14 cellular contexts compared by ENCODE assay signal in genomic region chr4:110823251-110823650, GRCh38.
A peak's percentile ranks its signal among the peaks of the same experiment; 100 is the strongest.
DNase-seq lines count a peak whose midpoint lies in the region; ATAC-seq and TF ChIP-seq lines count a peak whose summit lies in the region.
"Had no signal": no experiment of that assay in that cellular context is flagged by ENCODE, and none has a peak within 500 bp of the region (broad histone marks: within the 10 kb centered on the region; RNA-seq: fewer than 3 reads in every experiment).

No MANE protein-coding gene starts in this region.

- no peaks in the 10 kb centered on the region; the same call in 1 of the 2 replicates for H3K27me3 ChIP-seq in BE2C
- H3K27me3 ChIP-seq in Caco-2 (replicated peaks; ENCODE audit: control insufficient read depth, insufficient read depth, low read length) = no peaks in the 10 kb centered on the region
- H3K27me3 ChIP-seq: gastrocnemius medialis had no signal

- H3K36me3 ChIP-seq in BE2C (no peaks in the 10 kb centered on the region), Caco-2 (ENCODE audit: control insufficient read depth, insufficient read depth, low read length) (no peaks in the 10 kb centered on the region)
- H3K36me3 ChIP-seq: gastrocnemius medialis, prostate gland had no signal

- no peak for ATAC-seq in GM18909 (IDR thresholded peaks at IDR 0.05; ENCODE audit: poor library complexity, unreplicated experiment)
- ATAC-seq: gastrocnemius medialis had no signal

- peak; percentile 10 for DNase-seq in BE2C
- peak; percentile 4 for DNase-seq in HFFc6
- DNase-seq in M059J (ENCODE audit: low read depth) = peak; percentile 63
- peak; percentile 72 for DNase-seq in fibroblast of the aortic adventitia (ENCODE audit: low read depth)
- no peak for DNase-seq in GM13977 (ENCODE audit: low spot score)
- no peak for DNase-seq in Caco-2
- no peak for DNase-seq in NCI-H2227 (lab: John Stamatoyannopoulos, UW; ENCODE audit: unreplicated experiment)
- DNase-seq: effector CD4-positive, alpha-beta T cell; gastrocnemius medialis; kidney glomerular epithelial cell; NCI-H2081; SHP77 had no signal

- in situ Hi-C loops in GM13977 (cut with MboI; ENCODE audit: low pct_unique_long_range_greater_than_20kb, low sequenced_read_pairs, unreplicated experiment) = no loop called here

- POLR2A ChIA-PET in Caco-2 (lab: Charles Lee) = no interaction called here

- H3K4me3 Mint-ChIP-seq in HFFc6 (no peak overlapping the region), Caco-2 (ENCODE audit: unreplicated experiment) (no peak overlapping the region)

- no peaks in the 10 kb centered on the region for H3K9me3 ChIP-seq in BE2C
- no peaks in the 10 kb centered on the region for H3K9me3 ChIP-seq in Caco-2
- H3K9me3 ChIP-seq: gastrocnemius medialis, prostate gland had no signal

- H3K4me3 ChIP-seq in BE2C (ENCODE audit: low read depth, low read length) (no peak overlapping the region), fibroblast of the aortic adventitia (ENCODE audit: low read depth, low read length) (no peak overlapping the region), Caco-2 (ENCODE audit: low read depth, low read length) (no peak overlapping the region)
- H3K4me3 ChIP-seq: gastrocnemius medialis, prostate gland had no signal

- no TSS peak for BruUV-seq in Caco-2 (replicated peaks; lab: Mats Ljungman, UMichigan)

- H3K36me3 Mint-ChIP-seq in HFFc6 (ENCODE audit: low read depth) (no peaks in the 10 kb centered on the region), Caco-2 (ENCODE audit: insufficient read depth, unreplicated experiment) (no peaks in the 10 kb centered on the region)

- TF ChIP-seq CTCF in BE2C (IDR thresholded peaks at IDR 0.05; ENCODE audit: low read depth, low read length) = no peak
- no peak for TF ChIP-seq CTCF in HFFc6 (IDR thresholded peaks at IDR 0.05)
- TF ChIP-seq CTCF in fibroblast of the aortic adventitia (IDR thresholded peaks at IDR 0.05; ENCODE audit: insufficient read depth, low read length) = no peak
- TF ChIP-seq CTCF in GM13977 (IDR thresholded peaks at IDR 0.05; ENCODE audit: extremely low read depth, insufficient read depth, missing control alignments) = no peak
- TF ChIP-seq CTCF in Caco-2 (IDR thresholded peaks at IDR 0.05; ENCODE audit: insufficient read depth in 1 of 2, low read depth in 1 of 2, low read length in 1 of 2, severe bottlenecking in 1 of 2, unreplicated experiment in 1 of 2) = no peak

- CTCF ChIA-PET in Caco-2 (lab: Charles Lee) = no interaction called here

- H3K4me1 ChIP-seq in BE2C (no peaks in the 10 kb centered on the region), Caco-2 (peaks cover 43% of the 10 kb centered on the region)
- H3K4me1 ChIP-seq: gastrocnemius medialis, prostate gland had no signal

- H3K27ac Mint-ChIP-seq in HFFc6 = no peak overlapping the region
- H3K27ac Mint-ChIP-seq in Caco-2 (ENCODE audit: unreplicated experiment) = no peak overlapping the region

- no peaks in the 10 kb centered on the region for H3K4me1 Mint-ChIP-seq in HFFc6 (ENCODE audit: low read depth)
- H3K4me1 Mint-ChIP-seq in Caco-2 (ENCODE audit: low read depth, unreplicated experiment) = peaks cover 7% of the 10 kb centered on the region

- H3K27me3 Mint-ChIP-seq in HFFc6 (ENCODE audit: insufficient read depth) = no peaks in the 10 kb centered on the region
- no peaks in the 10 kb centered on the region for H3K27me3 Mint-ChIP-seq in Caco-2 (ENCODE audit: insufficient read depth, unreplicated experiment)

- H3K9me3 Mint-ChIP-seq in HFFc6 (no peaks in the 10 kb centered on the region), Caco-2 (ENCODE audit: unreplicated experiment) (no peaks in the 10 kb centered on the region)

- intact Hi-C loops in Caco-2 (cut with micrococcal nuclease; ENCODE audit: unreplicated experiment) = no loop called here

Comparison
In these comparisons a context has a peak if more than half of its experiments do, and no peak if none do; other contexts are left out.
1. DNase-seq: peak in BE2C (single experiment), HFFc6 (single experiment), M059J (single experiment) and fibroblast of the aortic adventitia (single experiment); none in GM13977 (single experiment), Caco-2 (0 of 2) and NCI-H2227 (single experiment).